In genomic region chr19:11485245-11485837, GRCh38 we compare ENCODE assay signal across 18 cellular contexts. TPM values are rescaled to one million over a fixed set of nuclear protein-coding genes. Genes with fewer than 3 reads are reported as not detected.
DNase-seq lines count a peak whose midpoint lies in the region; ATAC-seq and TF ChIP-seq lines count a peak whose summit lies in the region.
"Had no signal": no experiment of that assay in that cellular context is flagged by ENCODE, and none has a peak within 500 bp of the region (broad histone marks: within the 10 kb centered on the region; RNA-seq: fewer than 3 reads in every experiment).

No MANE protein-coding gene starts in this region.

- peaks cover 0 to 73% (median 6%) of the 10 kb centered on the region in 3 donors for H3K36me3 ChIP-seq in tibial nerve
- H3K36me3 ChIP-seq: HAP-1 had no signal

- peak; percentile 84 for ATAC-seq in left lobe of liver

- POLR2A ChIA-PET in RWPE1 (lab: Yijun Ruan, JAX; ENCODE audit: low non-redundant PET) = no interaction called here

- peaks cover 0 to 52% of the 10 kb centered on the region in 2 donors for H3K27me3 ChIP-seq in tibial nerve

- CTCF ChIA-PET in RWPE1 (lab: Yijun Ruan, JAX) = interaction anchor here (1.5 kb wide), 1 partner anchor 102 kb away, joined by 5 read pairs; no protein-coding TSS in a partner anchor

- peaks cover 0 to 31% (median 14%) of the 10 kb centered on the region in 4 donors for H3K4me1 ChIP-seq in tibial nerve

- TF ChIP-seq CTCF in RWPE1 (conservative IDR thresholded peaks at IDR 0.05; ENCODE audit: low read depth) (no peak), tibial nerve (IDR thresholded peaks at IDR 0.05) (no peak)

- no peak for TF ChIP-seq EP300 in tibial nerve (IDR thresholded peaks at IDR 0.05)

- no peak for TF ChIP-seq POLR2A in tibial nerve (IDR thresholded peaks at IDR 0.05)

- no peak overlapping the region for H3K4me3 ChIP-seq in tibial nerve
- H3K4me3 ChIP-seq: HAP-1 had no signal

- peak; percentile 7 for DNase-seq in 8988T
- peak; percentile 18 for DNase-seq in D341Med (ENCODE audit: low spot score)
- DNase-seq in RWPE1 (ENCODE audit: low spot score) = no peak
- peak; percentile 97 for DNase-seq in left lobe of liver (ENCODE audit: low spot score)
- no peak for DNase-seq in GM03348 (ENCODE audit: low spot score)
- no peak for DNase-seq in stimulated activated CD4-positive, alpha-beta T cell treated with anti-CD3 and anti-CD28 coated beads, Interleukin-4, amount 100 ng/mL, for 24 hours
- DNase-seq in NCI-H1930 (lab: John Stamatoyannopoulos, UW) = no peak
- no peak for DNase-seq in tibial nerve (ENCODE audit: low spot score in 2 of 2)
- DNase-seq: CD8-positive, alpha-beta memory T cell; KBM-7; NCI-H1092; NCI-H2107; NCI-H226; NCI-H526 treated with DMSO at 0.1 percent for 48 hours; Right ventricle myocardium superior had no signal

- 93 to 94% methylated on average over 10 to 11 of the region's 13 CpGs for WGBS in tibial nerve, 2 donors

- H3K9me3 ChIP-seq in tibial nerve = no peaks in the 10 kb centered on the region
- H3K9me3 ChIP-seq: HAP-1 had no signal

- H3K27ac ChIP-seq in RWPE1 (peak overlapping the region; percentile 28; the same call in 1 of the 2 replicates), tibial nerve (no peak overlapping the region)
- H3K27ac ChIP-seq: HL-60 had no signal

RNA-seq across cellular contexts. Expression of gene ELAVL3, which starts 4.5 kb away (rescaled TPM):
- total RNA-seq in left lobe of liver (not detected), tibial nerve (not detected)
- total RNA-seq: B cell; CD8-positive, alpha-beta memory T cell had no signal

RNA-seq across cellular contexts. Expression of gene ZNF653, which starts 20.3 kb away (rescaled TPM):
- total RNA-seq in left lobe of liver (8.3 TPM), tibial nerve (10 to 100 TPM in 2 of 4 donors, 1 to 10 TPM in 2; 7.2 to 22.9 (median 11.7) TPM)

RNA-seq across cellular contexts. Expression of gene ECSIT, which starts 43.6 kb away (rescaled TPM):
- total RNA-seq in left lobe of liver (45.6 TPM), tibial nerve (10 to 100 TPM; 45.2 to 81.6 (median 58.4) TPM)

RNA-seq across cellular contexts. Expression of gene PRKCSH, which starts 49.9 kb away (rescaled TPM):
- total RNA-seq in left lobe of liver (218 TPM), tibial nerve (100 to 1,000 TPM in 1 of 4 donors, 10 to 100 TPM in 3; 94.0 to 101 (median 97.4) TPM)

RNA-seq across cellular contexts. Expression of gene ODAD3, which starts 50.4 kb away (rescaled TPM):
- total RNA-seq in left lobe of liver (0.70 TPM), tibial nerve (1 to 10 TPM in 1 of 4 donors, under 1 TPM in 1, not detected in 2; 0.42 to 1.3 TPM)

Comparison
In these comparisons a context has a peak if more than half of its experiments do, and no peak if none do; other contexts are left out.
1. DNase-seq: peak in 8988T (single experiment), D341Med (single experiment) and left lobe of liver (single experiment); none in RWPE1 (single experiment), GM03348 (single experiment), stimulated activated CD4-positive, alpha-beta T cell treated with anti-CD3 and anti-CD28 coated beads, Interleukin-4, amount 100 ng/mL, for 24 hours (single experiment), NCI-H1930 (0 of 2) and tibial nerve (0 of 2).